In the genomic region with DNA sequence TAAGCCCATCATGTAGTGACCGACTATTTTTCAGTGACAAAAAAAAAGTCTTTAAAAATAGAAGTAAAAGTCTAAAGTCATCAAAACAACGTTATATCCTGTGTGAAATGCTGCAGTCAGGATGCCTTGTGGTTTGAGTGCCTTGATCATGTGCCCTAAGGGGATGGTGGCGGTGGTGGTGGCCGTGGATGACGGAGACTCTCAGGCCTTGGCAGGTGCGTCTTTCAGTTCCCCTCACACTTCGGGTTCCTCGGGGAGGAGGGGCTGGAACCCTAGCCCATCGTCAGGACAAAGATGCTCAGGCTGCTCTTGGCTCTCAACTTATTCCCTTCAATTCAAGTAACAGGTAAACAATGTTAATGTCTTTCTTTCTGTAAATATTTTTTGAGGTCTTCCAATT, we compare ENCODE assay signal across 9 cellular contexts. TPM values are rescaled to one million over a fixed set of nuclear protein-coding genes. Genes with fewer than 3 reads are reported as not detected.
DNase-seq lines count a peak whose midpoint lies in the region; ATAC-seq and TF ChIP-seq lines count a peak whose summit lies in the region.
"Had no signal": no experiment of that assay in that cellular context is flagged by ENCODE, and none has a peak within 500 bp of the region (broad histone marks: within the 10 kb centered on the region; RNA-seq: fewer than 3 reads in every experiment).

CD28 (plus strand) TSS at position 237 of the 400 bp plus-strand sequence; CDS start at position 295, 58 bp downstream.

- ATAC-seq in GM21447 (IDR thresholded peaks at IDR 0.05; ENCODE audit: unreplicated experiment), result peak; percentile 99

- 53 to 86% methylated on average over 9 of the region's 9 CpGs for WGBS in sigmoid colon, 2 donors

- TF ChIP-seq CTCF in sigmoid colon (IDR thresholded peaks at IDR 0.05), result no peak
- TF ChIP-seq CTCF in mesothelial cell of epicardium (IDR thresholded peaks at IDR 0.05; ENCODE audit: unreplicated experiment), result no peak

- no peak within 1 kb of the TSS for H3K4me3 Mint-ChIP-seq in mesothelial cell of epicardium

- H3K9me3 Mint-ChIP-seq in mesothelial cell of epicardium, result peaks cover 12% of the 10 kb centered on the region

- H3K4me1 Mint-ChIP-seq in mesothelial cell of epicardium, result peaks cover 6% of the 10 kb centered on the region

- TF ChIP-seq POLR2A in sigmoid colon (IDR thresholded peaks at IDR 0.05), result no peak

- H3K4me2 ChIP-seq in BLaER1, result peak within 1 kb of the TSS; percentile 85

- H3K36me3 ChIP-seq in BLaER1, result no peaks in the 10 kb centered on the region
- no peaks in the 10 kb centered on the region for H3K36me3 ChIP-seq in sigmoid colon

- H3K9me3 ChIP-seq in BLaER1 (peaks cover 21% of the 10 kb centered on the region), sigmoid colon (no peaks in the 10 kb centered on the region)

- DNase-seq in M059J (ENCODE audit: low read depth) (peak; percentile 54), activated T-helper 1 cell treated with Interleukin-2 at 50 U/mL for 16 hours (ENCODE audit: low read depth) (peak; percentile 78), sigmoid colon (peak; percentile 69), NCI-H187 (lab: John Stamatoyannopoulos, UW) (no peak), mesothelial cell of epicardium (ENCODE audit: low spot score in 2 of 2, unreplicated experiment in 2 of 2) (no peak), NCI-H1694 treated with DMSO at 0.1 percent for 48 hours (lab: John Stamatoyannopoulos, UW) (no peak)

- TF ChIP-seq EP300 in sigmoid colon (IDR thresholded peaks at IDR 0.05), result no peak

- H3K9ac ChIP-seq in BLaER1, result 0 out of 2 replicates have a peak within 1 kb of the TSS, but pooled peaks have one; percentile 26

- no peak within 1 kb of the TSS for H3K27ac Mint-ChIP-seq in mesothelial cell of epicardium

- H3K27me3 ChIP-seq in BLaER1 (no peaks in the 10 kb centered on the region), sigmoid colon (no peaks in the 10 kb centered on the region)

- H3K4me1 ChIP-seq in BLaER1 (peaks cover 52% of the 10 kb centered on the region), sigmoid colon (no peaks in the 10 kb centered on the region)

- no peaks in the 10 kb centered on the region for H3K27me3 Mint-ChIP-seq in mesothelial cell of epicardium (ENCODE audit: low read depth)

- peak within 1 kb of the TSS; percentile 78 for H3K27ac ChIP-seq in BLaER1
- H3K27ac ChIP-seq in sigmoid colon, result no peak within 1 kb of the TSS

- H3K4me3 ChIP-seq in BLaER1 (no peak within 1 kb of the TSS), sigmoid colon (no peak within 1 kb of the TSS)

- H4K20me1 ChIP-seq in BLaER1, result no peaks in the 10 kb centered on the region

- intact Hi-C loops in sigmoid colon (cut with DNase I), result no loop called here

- no peaks in the 10 kb centered on the region for H3K36me3 Mint-ChIP-seq in mesothelial cell of epicardium

RNA-seq across cellular contexts. Expression of gene CD28, which starts in this region (rescaled TPM):
- not detected in 2 replicates for total RNA-seq in M059J (2014; rRNA removed; shearing (Covaris generic))
- total RNA-seq in sigmoid colon (1 to 10 TPM in 2 of 4 donors, under 1 TPM in 2; 0.28 to 2.9 (median 0.95) TPM), mesothelial cell of epicardium (not detected in 3 replicates)
- polyA plus RNA-seq in sigmoid colon, result 1 to 10 TPM in 2 of 3 donors, under 1 TPM in 1; under 0.01 to 6.2 (median 2.5) TPM
- polyA plus RNA-seq: AG04450 had no signal

Comparison
In these comparisons a context has a peak if more than half of its experiments do, and no peak if none do; other contexts are left out.
1. Peak in DNase-seq in M059J; RNA of the gene not detected or under 1 TPM.
2. DNase-seq: peak in activated T-helper 1 cell treated with Interleukin-2 at 50 U/mL for 16 hours (single experiment) and sigmoid colon (single experiment); none in NCI-H187 (0 of 2), mesothelial cell of epicardium (0 of 2) and NCI-H1694 treated with DMSO at 0.1 percent for 48 hours (single experiment).